Comparison of ENCODE assay signal across 7 cellular contexts in genomic region chr19:42060117-42060516, GRCh38. TPM values are rescaled to one million over a fixed set of nuclear protein-coding genes. Genes with fewer than 3 reads are reported as not detected.
"Had no signal": no experiment of that assay in that cellular context is flagged by ENCODE, and none has a peak within 500 bp of the region (broad histone marks: within the 10 kb centered on the region; RNA-seq: fewer than 3 reads in every experiment).

No MANE protein-coding gene starts in this region.

- DNase-seq: H9, HCEC 1CT, HFFc6, KBM-7 had no signal

- H3K4me1 Mint-ChIP-seq: GM23338, H9, IgD-negative memory B cell had no signal

- H3K4me2 ChIP-seq: GM23338 had no signal

- H3K4me3 Mint-ChIP-seq: GM23338, H9, HFFc6, IgD-negative memory B cell had no signal

- ATAC-seq: GM23338 had no signal

- H3K36me3 Mint-ChIP-seq: IgD-negative memory B cell had no signal

- H3K27ac Mint-ChIP-seq: GM23338, HFFc6, IgD-negative memory B cell had no signal

- H3K9me3 Mint-ChIP-seq: GM23338, H9, HFFc6, IgD-negative memory B cell had no signal

- H2AFZ ChIP-seq: GM23338 had no signal

- H3K4me3 ChIP-seq: GM23338 had no signal

RNA-seq across cellular contexts. Expression of gene GRIK5, which starts 9.9 kb away (rescaled TPM):
- total RNA-seq: HT-29 had no signal
- polyA plus RNA-seq: IgD-negative memory B cell had no signal
